In the genomic region with DNA sequence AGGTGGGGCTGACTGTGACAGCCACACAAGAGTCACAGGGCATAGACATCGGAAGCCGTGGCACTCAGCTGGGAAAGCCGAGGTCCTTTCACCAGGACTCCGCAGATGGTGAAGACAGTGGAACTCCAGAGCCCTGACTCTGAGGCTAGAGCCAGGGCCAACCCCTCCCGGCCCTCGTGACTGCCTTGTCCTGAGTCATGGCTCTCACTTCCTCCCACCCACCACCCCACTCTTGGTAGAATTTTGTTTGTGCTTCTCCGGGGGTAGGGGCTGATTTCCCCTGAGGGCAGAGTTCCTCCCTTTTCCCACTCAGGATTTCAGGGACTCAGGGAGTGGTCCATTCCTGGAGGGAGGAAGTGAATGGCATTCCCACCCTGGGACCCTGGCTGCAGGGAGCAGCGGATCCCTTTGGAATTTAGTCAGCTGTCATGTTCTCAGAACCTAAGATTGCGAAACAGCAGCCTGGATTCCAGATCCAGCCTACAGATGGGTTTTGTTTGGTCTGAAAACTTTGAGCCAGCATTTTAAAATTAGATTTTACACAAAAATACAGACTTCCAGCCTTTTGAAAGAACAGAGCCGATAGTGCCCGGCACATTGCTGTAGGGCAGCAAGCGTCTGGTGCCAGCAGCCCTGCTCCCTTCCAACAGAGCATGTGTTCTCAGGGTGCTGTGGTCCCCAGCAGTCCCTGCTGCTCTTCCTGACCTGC, we compare ENCODE assay signal across 8 cellular contexts. TPM values are rescaled to one million over a fixed set of nuclear protein-coding genes. Genes with fewer than 3 reads are reported as not detected.
DNase-seq lines count a peak whose midpoint lies in the region; ATAC-seq and TF ChIP-seq lines count a peak whose summit lies in the region.

No MANE protein-coding gene starts in this region.

- H3K36me3 ChIP-seq in lung (ENCODE audit: control insufficient read depth in 2 of 2, insufficient read depth in 2 of 2, low read length in 2 of 2) (peaks cover 4 to 44% of the 10 kb centered on the region in 2 donors), suprapubic skin (peaks cover 64% of the 10 kb centered on the region)

- WGBS in lung, 2 donors = 56 to 58% methylated on average over 12 of the region's 12 CpGs
- WGBS in suprapubic skin = 51% methylated on average over 10 of the region's 12 CpGs

- no peak overlapping the region for H3K4me3 Mint-ChIP-seq in activated naive CD8-positive, alpha-beta T cell treated with anti-CD3 and anti-CD28 coated beads, Interleukin-2, amount 50 U/mL, for 24 hours
- H3K4me3 Mint-ChIP-seq in activated naive CD8-positive, alpha-beta T cell treated with anti-CD3 and anti-CD28 coated beads for 36 hours = no peak overlapping the region

- H3K4me1 ChIP-seq in lung (ENCODE audit: control insufficient read depth in 2 of 2, insufficient read depth in 2 of 2, low read length in 2 of 2) (peaks cover 0 to 3% of the 10 kb centered on the region in 2 donors), suprapubic skin (peaks cover 26% of the 10 kb centered on the region)

- H3K36me3 Mint-ChIP-seq in activated naive CD8-positive, alpha-beta T cell treated with anti-CD3 and anti-CD28 coated beads, Interleukin-2, amount 50 U/mL, for 24 hours (ENCODE audit: low read depth) = peaks cover 20% of the 10 kb centered on the region
- peaks cover 15% of the 10 kb centered on the region for H3K36me3 Mint-ChIP-seq in activated naive CD8-positive, alpha-beta T cell treated with anti-CD3 and anti-CD28 coated beads for 36 hours

- H3K27ac ChIP-seq in cingulate gyrus (ENCODE audit: low read depth, low read length) (peak overlapping the region; percentile 92), lung (ENCODE audit: low read depth in 1 of 2, low read length in 1 of 2) (peak overlapping the region; percentile 69 to 88), suprapubic skin (peak overlapping the region; percentile 81)

- peak; percentile 77 for ATAC-seq in activated naive CD8-positive, alpha-beta T cell treated with anti-CD3 and anti-CD28 coated beads, Interleukin-2, amount 50 U/mL, for 24 hours
- ATAC-seq in lung (ENCODE audit: insufficient read depth, low FRiP score) (peak; percentile 81), GM18858 (IDR thresholded peaks at IDR 0.05; ENCODE audit: unreplicated experiment) (no peak), GM19455 (IDR thresholded peaks at IDR 0.05; ENCODE audit: unreplicated experiment) (no peak)

- H3K9me3 ChIP-seq in lung (ENCODE audit: control insufficient read depth in 2 of 2, insufficient read depth in 1 of 2, low read length in 1 of 2) (no peaks in the 10 kb centered on the region), suprapubic skin (no peaks in the 10 kb centered on the region)

- DNase-seq in activated naive CD8-positive, alpha-beta T cell treated with anti-CD3 and anti-CD28 coated beads, Interleukin-2, amount 50 U/mL, for 24 hours = peak; percentile 16
- no peak for DNase-seq in activated naive CD8-positive, alpha-beta T cell treated with anti-CD3 and anti-CD28 coated beads for 36 hours
- DNase-seq in lung (ENCODE audit: low spot score) = peak; percentile 52
- peak; percentile 91 to 92 for DNase-seq in suprapubic skin (ENCODE audit: low spot score in 2 of 2)
- DNase-seq in NCI-H2081 treated with DMSO at 0.1 percent for 48 hours (lab: John Stamatoyannopoulos, UW) = no peak

- H3K27ac Mint-ChIP-seq in activated naive CD8-positive, alpha-beta T cell treated with anti-CD3 and anti-CD28 coated beads, Interleukin-2, amount 50 U/mL, for 24 hours = no peak overlapping the region
- no peak overlapping the region for H3K27ac Mint-ChIP-seq in activated naive CD8-positive, alpha-beta T cell treated with anti-CD3 and anti-CD28 coated beads for 36 hours

- TF ChIP-seq EP300 in suprapubic skin (IDR thresholded peaks at IDR 0.05) = no peak

- H3K4me1 Mint-ChIP-seq in activated naive CD8-positive, alpha-beta T cell treated with anti-CD3 and anti-CD28 coated beads, Interleukin-2, amount 50 U/mL, for 24 hours = peaks cover 9% of the 10 kb centered on the region
- H3K4me1 Mint-ChIP-seq in activated naive CD8-positive, alpha-beta T cell treated with anti-CD3 and anti-CD28 coated beads for 36 hours = peaks cover 6% of the 10 kb centered on the region

- H3K27me3 Mint-ChIP-seq in activated naive CD8-positive, alpha-beta T cell treated with anti-CD3 and anti-CD28 coated beads, Interleukin-2, amount 50 U/mL, for 24 hours = no peaks in the 10 kb centered on the region
- no peaks in the 10 kb centered on the region for H3K27me3 Mint-ChIP-seq in activated naive CD8-positive, alpha-beta T cell treated with anti-CD3 and anti-CD28 coated beads for 36 hours

- H3K4me3 ChIP-seq in lung = no peak overlapping the region
- H3K4me3 ChIP-seq in suprapubic skin = no peak overlapping the region

- TF ChIP-seq CTCF in lung (IDR thresholded peaks at IDR 0.05; ENCODE audit: control extremely low read depth, extremely low read depth) (no peak), suprapubic skin (IDR thresholded peaks at IDR 0.05) (no peak)

- TF ChIP-seq POLR2A in suprapubic skin (IDR thresholded peaks at IDR 0.05) = no peak

- H3K27me3 ChIP-seq in lung (ENCODE audit: control insufficient read depth, insufficient read depth) = no peaks in the 10 kb centered on the region
- no peaks in the 10 kb centered on the region for H3K27me3 ChIP-seq in suprapubic skin

- H3K9me3 Mint-ChIP-seq in activated naive CD8-positive, alpha-beta T cell treated with anti-CD3 and anti-CD28 coated beads, Interleukin-2, amount 50 U/mL, for 24 hours = no peaks in the 10 kb centered on the region
- H3K9me3 Mint-ChIP-seq in activated naive CD8-positive, alpha-beta T cell treated with anti-CD3 and anti-CD28 coated beads for 36 hours = no peaks in the 10 kb centered on the region

RNA-seq across cellular contexts. Expression of gene TPCN1, which starts 50.7 kb away (rescaled TPM):
- 10 to 100 TPM; 20.5 to 25.0 TPM for total RNA-seq in activated naive CD8-positive, alpha-beta T cell treated with anti-CD3 and anti-CD28 coated beads for 36 hours
- total RNA-seq in lung = 10 to 100 TPM; 32.0 to 61.7 TPM
- polyA plus RNA-seq in lung = 10 to 100 TPM; 20.8 to 29.4 TPM
- total RNA-seq in suprapubic skin = 10 to 100 TPM; 15.5 to 74.1 (median 35.6) TPM

Comparison
In these comparisons a context has a peak if more than half of its experiments do, and no peak if none do; other contexts are left out.
1. DNase-seq: peak in activated naive CD8-positive, alpha-beta T cell treated with anti-CD3 and anti-CD28 coated beads, Interleukin-2, amount 50 U/mL, for 24 hours (single experiment), lung (single experiment) and suprapubic skin (2 of 2); none in activated naive CD8-positive, alpha-beta T cell treated with anti-CD3 and anti-CD28 coated beads for 36 hours (single experiment) and NCI-H2081 treated with DMSO at 0.1 percent for 48 hours (single experiment).
2. ATAC-seq: peak in activated naive CD8-positive, alpha-beta T cell treated with anti-CD3 and anti-CD28 coated beads, Interleukin-2, amount 50 U/mL, for 24 hours (single experiment) and lung (single experiment); none in GM18858 (single experiment) and GM19455 (single experiment).
3. Peak in every context shown above with its lines, with median percentiles within 50 percentile points of each other: H3K27ac ChIP-seq.